In the genomic region with DNA sequence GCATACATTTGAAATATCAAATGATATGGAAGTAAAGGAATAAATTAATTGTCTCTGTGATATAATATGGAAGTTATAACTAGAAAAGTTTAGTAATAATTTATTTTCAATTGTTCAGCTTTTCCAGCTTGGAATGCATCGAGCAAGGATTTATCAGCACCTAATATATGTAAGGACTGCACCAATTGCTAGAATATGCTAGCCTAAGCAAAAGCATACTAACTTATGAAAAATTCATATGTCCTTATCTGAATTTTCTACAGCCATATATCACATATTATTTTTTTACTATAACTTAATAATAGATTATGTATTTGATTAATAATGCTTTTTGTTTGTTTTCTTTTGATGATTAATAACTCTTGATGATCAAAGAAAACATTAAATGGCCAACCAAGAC, we compare ENCODE assay signal across 8 cellular contexts.
"Had no signal": no experiment of that assay in that cellular context is flagged by ENCODE, and none has a peak within 500 bp of the region (broad histone marks: within the 10 kb centered on the region; RNA-seq: fewer than 3 reads in every experiment).

No MANE protein-coding gene starts in this region.

- H3K4me3 ChIP-seq: GM12878 had no signal

- ATAC-seq: GM12878 had no signal

- DNase-seq: GDM1, GF-D8 had no signal

- FAIRE-seq: G401.6, GM12878, GM12891, GM12892, GM18507, GM19239 had no signal
